In the genomic region with DNA sequence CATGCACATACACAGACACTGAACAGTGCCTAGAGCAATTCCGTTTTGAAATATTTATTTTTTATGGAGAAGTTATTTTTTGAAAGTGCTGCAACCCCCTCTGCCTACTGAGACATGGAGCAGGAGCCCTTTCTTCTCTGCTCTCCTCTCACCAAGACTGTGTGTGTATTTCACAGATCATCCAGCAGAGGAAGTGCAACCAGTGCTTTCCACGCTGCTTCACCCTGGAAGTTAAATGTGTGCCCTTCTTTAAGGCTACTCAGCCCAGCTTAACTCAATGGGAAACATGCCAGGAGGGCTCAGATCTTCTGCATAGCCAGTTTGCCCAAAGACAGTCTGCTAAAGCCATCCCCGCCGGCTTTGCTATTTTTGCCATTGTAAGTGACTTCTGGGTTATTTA, we compare ENCODE assay signal across 10 cellular contexts.
DNase-seq lines count a peak whose midpoint lies in the region; ATAC-seq and TF ChIP-seq lines count a peak whose summit lies in the region.
"Had no signal": no experiment of that assay in that cellular context is flagged by ENCODE, and none has a peak within 500 bp of the region (broad histone marks: within the 10 kb centered on the region; RNA-seq: fewer than 3 reads in every experiment).

No MANE protein-coding gene starts in this region.

- no peaks in the 10 kb centered on the region for H3K36me3 Mint-ChIP-seq in activated CD4-positive, alpha-beta T cell treated with anti-CD3 and anti-CD28 coated beads for 36 hours (ENCODE audit: low read depth)

- no peaks in the 10 kb centered on the region for H3K4me1 ChIP-seq in left lung
- H3K4me1 ChIP-seq in body of pancreas = no peaks in the 10 kb centered on the region

- H3K4me3 ChIP-seq in AG10803 (ENCODE audit: low read length) = no peak overlapping the region
- H3K4me3 ChIP-seq in astrocyte of the spinal cord (ENCODE audit: low read depth, low read length) = no peak overlapping the region
- H3K4me3 ChIP-seq in left lung = no peak overlapping the region
- H3K4me3 ChIP-seq in body of pancreas = no peak overlapping the region

- CTCF ChIA-PET in activated CD4-positive, alpha-beta T cell treated with anti-CD3 and anti-CD28 coated beads for 36 hours (lab: Charles Lee) = no interaction called here

- DNase-seq in AG10803 (ENCODE audit: low read depth) = no peak
- DNase-seq in M059J (ENCODE audit: low read depth) = peak; percentile 73
- peak; percentile 40 for DNase-seq in astrocyte of the spinal cord (ENCODE audit: low read depth, low spot score)
- DNase-seq in left lung = no peak
- no peak for DNase-seq in activated CD4-positive, alpha-beta T cell treated with anti-CD3 and anti-CD28 coated beads for 36 hours
- DNase-seq in body of pancreas = no peak
- DNase-seq: NCI-H446 had no signal

- peaks cover 3% of the 10 kb centered on the region for H3K27me3 Mint-ChIP-seq in activated CD4-positive, alpha-beta T cell treated with anti-CD3 and anti-CD28 coated beads for 36 hours

- TF ChIP-seq POLR2A in body of pancreas (IDR thresholded peaks at IDR 0.05) = no peak

- H3K36me3 ChIP-seq in left lung (no peaks in the 10 kb centered on the region), body of pancreas (replicated peaks in 1 of 2; ENCODE audit: insufficient read depth in 1 of 2, low read depth in 2 of 2) (no peaks in the 10 kb centered on the region)

- no peaks in the 10 kb centered on the region for H3K4me1 Mint-ChIP-seq in activated CD4-positive, alpha-beta T cell treated with anti-CD3 and anti-CD28 coated beads for 36 hours

- peaks cover 9% of the 10 kb centered on the region for H3K9me3 Mint-ChIP-seq in activated CD4-positive, alpha-beta T cell treated with anti-CD3 and anti-CD28 coated beads for 36 hours (ENCODE audit: low read depth)

- 48 to 54% methylated on average over 4 of the region's 4 CpGs for WGBS in body of pancreas, 2 donors

- peak; percentile 21 for ATAC-seq in left lung
- no peak for ATAC-seq in HG03280 (IDR thresholded peaks at IDR 0.05; ENCODE audit: unreplicated experiment)
- ATAC-seq in GM18861 (IDR thresholded peaks at IDR 0.05; ENCODE audit: unreplicated experiment) = no peak
- ATAC-seq in activated CD4-positive, alpha-beta T cell treated with anti-CD3 and anti-CD28 coated beads for 36 hours = no peak
- ATAC-seq in body of pancreas = no peak

- no peaks in the 10 kb centered on the region for H3K27me3 ChIP-seq in left lung
- H3K27me3 ChIP-seq in body of pancreas = no peaks in the 10 kb centered on the region

- TF ChIP-seq CTCF in AG10803 (conservative IDR thresholded peaks at IDR 0.05; ENCODE audit: low read length) (0 out of 2 replicates have a peak, but pooled peaks have one; percentile 16), astrocyte of the spinal cord (IDR thresholded peaks at IDR 0.05; ENCODE audit: low read depth, low read length) (peak; percentile 28), left lung (IDR thresholded peaks at IDR 0.05) (no peak), body of pancreas (IDR thresholded peaks at IDR 0.05) (no peak)

- in situ Hi-C loops in astrocyte of the spinal cord (cut with HindIII; ENCODE audit: low sequenced_read_pairs) = no loop called here

- H3K27ac ChIP-seq in left lung (no peak overlapping the region), body of pancreas (no peak overlapping the region)

- intact Hi-C loops in left lung (cut with DNase I) (no loop called here), body of pancreas (cut with DNase I) (no loop called here)
- intact Hi-C loops in activated CD4-positive, alpha-beta T cell treated with anti-CD3 and anti-CD28 coated beads for 36 hours (cut with DNase I, micrococcal nuclease) = no loop called here

- H3K27ac Mint-ChIP-seq in activated CD4-positive, alpha-beta T cell treated with anti-CD3 and anti-CD28 coated beads for 36 hours = no peak overlapping the region
- H3K27ac Mint-ChIP-seq: activated T-helper 2 cell treated with anti-CD3 and anti-CD28 coated beads, Interferon-gamma antibody, Interleukin-2, Interleukin-4, amounts not matched to agents 10 μg/mL and 5 μg/mL and 100 μg/mL, durations not matched to agents 14 hours and 24 hours and 36 hours had no signal

- H3K4me3 Mint-ChIP-seq in activated CD4-positive, alpha-beta T cell treated with anti-CD3 and anti-CD28 coated beads for 36 hours = no peak overlapping the region

- H3K9me3 ChIP-seq in left lung (no peaks in the 10 kb centered on the region), body of pancreas (no peaks in the 10 kb centered on the region)

- POLR2A ChIA-PET in activated CD4-positive, alpha-beta T cell treated with anti-CD3 and anti-CD28 coated beads for 36 hours (lab: Charles Lee) = no interaction called here

Comparison
In these comparisons a context has a peak if more than half of its experiments do, and no peak if none do; other contexts are left out.
1. DNase-seq: peak in M059J (single experiment) and astrocyte of the spinal cord (single experiment); none in AG10803 (single experiment), left lung (0 of 2), activated CD4-positive, alpha-beta T cell treated with anti-CD3 and anti-CD28 coated beads for 36 hours (single experiment) and body of pancreas (0 of 4).
2. CTCF ChIP-seq: peak in AG10803 (single experiment) and astrocyte of the spinal cord (single experiment); none in left lung (0 of 2) and body of pancreas (0 of 7).